11 cellular contexts compared by ENCODE assay signal in the genomic region with DNA sequence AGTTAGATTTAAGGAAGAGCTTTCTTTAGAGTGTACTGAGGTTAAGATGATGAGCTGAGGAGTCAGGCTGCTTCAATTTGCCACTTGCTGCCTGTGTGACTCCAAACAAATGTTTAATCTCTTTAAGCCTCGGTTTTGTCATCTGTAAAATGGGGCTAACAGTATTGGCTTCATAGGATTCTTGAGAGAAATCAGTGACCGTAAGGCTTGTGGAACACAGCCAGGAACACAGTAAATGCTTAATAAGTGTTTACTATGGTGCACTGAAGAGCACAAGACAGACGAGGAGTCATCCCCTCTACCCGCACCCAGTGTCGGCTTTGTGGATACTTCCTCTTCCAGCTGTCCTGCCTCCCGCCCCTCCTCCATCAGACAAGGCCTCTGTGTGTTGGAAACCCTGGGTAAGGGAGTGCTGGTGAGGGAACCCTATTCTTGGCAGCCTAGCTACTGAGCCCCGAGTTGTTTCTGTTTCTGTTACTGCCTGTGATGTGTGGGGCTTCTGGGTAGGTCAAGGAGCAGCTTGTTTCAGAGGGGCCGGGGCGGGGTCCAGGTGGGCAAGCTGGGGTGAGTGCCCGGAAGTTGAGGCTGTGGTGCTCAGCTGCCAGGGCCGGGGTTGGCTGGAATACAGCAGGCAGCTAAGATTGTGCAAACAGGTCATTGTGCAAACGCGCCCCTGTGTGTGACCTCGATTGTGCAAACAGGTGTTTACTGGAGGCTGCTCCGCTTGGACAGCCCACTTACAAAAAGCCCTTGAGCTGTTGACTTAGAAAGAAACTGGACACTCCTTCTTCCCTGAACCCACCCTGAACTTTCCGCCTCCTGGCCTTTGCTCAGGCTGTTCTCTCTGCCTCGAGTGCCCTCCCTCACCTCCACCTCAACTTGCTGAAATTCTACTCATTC. TPM values are rescaled to one million over a fixed set of nuclear protein-coding genes. Genes with fewer than 3 reads are reported as not detected.
DNase-seq lines count a peak whose midpoint lies in the region; ATAC-seq, FAIRE-seq and TF ChIP-seq lines count a peak whose summit lies in the region.
"Had no signal": no experiment of that assay in that cellular context is flagged by ENCODE, and none has a peak within 500 bp of the region (broad histone marks: within the 10 kb centered on the region; RNA-seq: fewer than 3 reads in every experiment).

No MANE protein-coding gene starts in this region.

- CTCF ChIA-PET in K562 (lab: Yijun Ruan, JAX; ENCODE audit: low intra/inter-chr PET ratio): interaction anchor here (0.7 kb wide), 1 partner anchor 1195 kb away, joined by 7 read pairs; no protein-coding TSS in a partner anchor

- H3K9me3 ChIP-seq in K562 (replicated peaks; ENCODE audit: control insufficient read depth, insufficient read depth, low read depth, low read length): no peaks in the 10 kb centered on the region
- no peaks in the 10 kb centered on the region for H3K9me3 ChIP-seq in mesenchymal stem cell (ENCODE audit: control insufficient read depth, low read length)

- H3K79me1 ChIP-seq in mesenchymal stem cell (replicated peaks; ENCODE audit: low read length, poor library complexity, severe bottlenecking): no peaks in the 10 kb centered on the region

- TF ChIP-seq POLR2A in K562 (conservative IDR thresholded peaks at IDR 0.05): no peak

- H3K14ac ChIP-seq in mesenchymal stem cell (ENCODE audit: low read length in 2 of 2): no peak overlapping the region

- ATAC-seq in K562: peak; percentile 42; the same call in 2 of the 3 replicates
- ATAC-seq in GM21447 (IDR thresholded peaks at IDR 0.05; ENCODE audit: unreplicated experiment): no peak

- intact Hi-C loops in K562 (cut with micrococcal nuclease): no loop called here

- H3K4me1 ChIP-seq in K562 (replicated peaks in 1 of 2; ENCODE audit: control insufficient read depth in 2 of 2, insufficient read depth in 2 of 2, low read length in 2 of 2): peaks cover 31 to 32% of the 10 kb centered on the region in 2 experiments
- H3K4me1 ChIP-seq in mesenchymal stem cell (ENCODE audit: control insufficient read depth, insufficient read depth, low read depth, low read length): peaks cover 2% of the 10 kb centered on the region

- no peak overlapping the region for H2AK5ac ChIP-seq in mesenchymal stem cell (ENCODE audit: low read length, severe bottlenecking)

- no peak overlapping the region for H2BK5ac ChIP-seq in mesenchymal stem cell (ENCODE audit: low read depth, low read length, poor library complexity, severe bottlenecking)

- POLR2A ChIA-PET in K562 (lab: Yijun Ruan, JAX): interaction anchor here (0.6 to 2.2 kb wide), 4 partner anchors 10 to 624 kb away, joined by 3 to 8 read pairs (median 4); no protein-coding TSS in a partner anchor

- H2BK15ac ChIP-seq in mesenchymal stem cell (ENCODE audit: low read depth, poor library complexity, severe bottlenecking): no peak overlapping the region

- H3K79me2 ChIP-seq in K562 (ENCODE audit: control insufficient read depth, insufficient read depth, low read length): no peaks in the 10 kb centered on the region

- no peak overlapping the region for H3K4ac ChIP-seq in mesenchymal stem cell (ENCODE audit: low read depth in 1 of 2, low read length in 2 of 2)

- H3K4me2 ChIP-seq in K562 (ENCODE audit: insufficient read depth, low read length) (peak overlapping the region; percentile 9; the same call in 1 of the 2 replicates), mesenchymal stem cell (ENCODE audit: low read length, poor library complexity, severe bottlenecking) (no peak overlapping the region)

- H4K20me1 ChIP-seq in K562 (replicated peaks; ENCODE audit: control insufficient read depth, insufficient read depth, low read length): no peaks in the 10 kb centered on the region

- no peaks in the 10 kb centered on the region for H3K27me3 ChIP-seq in K562 (ENCODE audit: control insufficient read depth in 2 of 2, insufficient read depth in 2 of 2, low read length in 2 of 2)
- H3K27me3 ChIP-seq in mesenchymal stem cell (ENCODE audit: control insufficient read depth in 1 of 2, insufficient read depth in 1 of 2, low read length in 2 of 2): peaks cover 25 to 36% of the 10 kb centered on the region in 2 experiments
- H3K27me3 ChIP-seq: dorsolateral prefrontal cortex had no signal

- in situ Hi-C loops in K562 (cut with MboI): no loop called here

- H3K4me3 ChIP-seq in K562: no peak overlapping the region
- H3K4me3 ChIP-seq in mesenchymal stem cell (ENCODE audit: insufficient read depth in 1 of 2, low read depth in 1 of 2, low read length in 2 of 2): no peak overlapping the region

- H3K9ac ChIP-seq in K562 (ENCODE audit: insufficient read depth in 1 of 2, low read depth in 2 of 2, low read length in 2 of 2) (peak overlapping the region in 1 of 2 experiments; percentile 1; a peak in 1 of 4 replicates), mesenchymal stem cell (ENCODE audit: low read length) (no peak overlapping the region)

- no TSS peak for BruUV-seq in K562 (replicated peaks; lab: Mats Ljungman, UMichigan)

- TF ChIP-seq EP300 in K562 (IDR thresholded peaks at IDR 0.05; ENCODE audit: low read length): no peak

- H3K36me3 ChIP-seq in K562 (ENCODE audit: control insufficient read depth, insufficient read depth, low read length) (no peaks in the 10 kb centered on the region), mesenchymal stem cell (ENCODE audit: control insufficient read depth in 1 of 2, insufficient read depth in 2 of 2, low read depth in 1 of 2, low read length in 2 of 2) (no peaks in the 10 kb centered on the region)

- no peak overlapping the region for H3K23ac ChIP-seq in mesenchymal stem cell (ENCODE audit: low read length in 2 of 2)

- H3K27ac ChIP-seq in K562 (ENCODE audit: extremely low read depth, low read depth, low read length) (no peak overlapping the region), mesenchymal stem cell (ENCODE audit: low read length, poor library complexity, severe bottlenecking) (no peak overlapping the region)

- DNase-seq in AML-193 (lab: John Stamatoyannopoulos, UW): peak; percentile 97
- DNase-seq in NCI-H2227 treated with DMSO at 0.1 percent for 48 hours (lab: John Stamatoyannopoulos, UW): peak; percentile 10
- peak in 2 of 4 experiments; percentile 25 to 48 for DNase-seq in K562 (ENCODE audit: extremely low read depth in 1 of 4, low spot score in 3 of 4)
- DNase-seq in mesenchymal stem cell: peak; percentile 50
- DNase-seq in COLO829 (ENCODE audit: low spot score): no peak
- no peak for DNase-seq in GM19239 (ENCODE audit: insufficient read length, low spot score)
- DNase-seq in NCI-H82 (lab: John Stamatoyannopoulos, UW): no peak
- DNase-seq: HCEC 1CT had no signal

- H2AFZ ChIP-seq in K562 (ENCODE audit: low read depth, low read length) (peak overlapping the region; percentile 53; the same call in 1 of the 2 replicates), mesenchymal stem cell (ENCODE audit: low read depth, low read length) (no peak overlapping the region)

- no peak for TF ChIP-seq CTCF in K562 (IDR thresholded peaks at IDR 0.05 in 2 of 3, conservative IDR thresholded peaks at IDR 0.05 in 1 of 3; ENCODE audit: insufficient read depth in 2 of 3, low read depth in 1 of 3, low read length in 3 of 3)

- no peak overlapping the region for H2BK12ac ChIP-seq in mesenchymal stem cell (ENCODE audit: low read length in 2 of 2)

- H3K18ac ChIP-seq in mesenchymal stem cell (ENCODE audit: low read depth in 1 of 2, low read length in 2 of 2): no peak overlapping the region

- H4K91ac ChIP-seq in mesenchymal stem cell (ENCODE audit: low read length): no peak overlapping the region

- no peaks in the 10 kb centered on the region for H3K9me1 ChIP-seq in K562 (ENCODE audit: control insufficient read depth, insufficient read depth, low read length)

- 50% methylated on average over 17 of the region's 17 CpGs for WGBS in K562 (ENCODE audit: insufficient coverage, low coverage, missing lambda C conversion rate)
- WGBS in mesenchymal stem cell: 84% methylated on average over 16 of the region's 17 CpGs

- H2BK120ac ChIP-seq in mesenchymal stem cell (ENCODE audit: low read depth, low read length): no peak overlapping the region

- peak; percentile 29 for FAIRE-seq in K562 (lab: Jason Lieb, UNC)
- no peak for FAIRE-seq in GM19239 (lab: Jason Lieb, UNC)

- H4K8ac ChIP-seq in mesenchymal stem cell (ENCODE audit: low read length): no peak overlapping the region

- TF ChIP-seq RAD21 in K562 (CRISPR knock-in tag; conservative IDR thresholded peaks at IDR 0.05 in 1 of 2, IDR thresholded peaks at IDR 0.05 in 1 of 2): no peak

RNA-seq across cellular contexts. Expression of a gene that starts 4.0 kb away (rescaled TPM):
- 2.6 and 2.7 TPM in 2 replicates for total RNA-seq in K562 (2011; cell fraction: chromatin; rRNA removed; ENCODE audit: low replicate concordance)
- 1.5 and 2.0 TPM in 2 replicates for total RNA-seq in K562 (2011; cell fraction: nucleolus; rRNA removed)
- 0.95 and 1.7 TPM in 2 replicates for total RNA-seq in K562 (2011; cell fraction: nucleoplasm; rRNA removed)
- 0.32 and 0.78 TPM in 2 replicates for total RNA-seq in K562 (2014; rRNA removed)
- 0.03 and 0.22 TPM in 2 replicates for total RNA-seq in K562 (2014; rRNA removed; fragmentation: Illumina TruSeq; extraction: Trizol)
- total RNA-seq in K562 (2015; rRNA removed; fragmentation: Illumina TruSeq; extraction: Trizol): 0.54 and 0.79 TPM in 2 replicates
- total RNA-seq in K562 (2021): 0.25 and 0.71 TPM in 2 replicates
- polyA plus RNA-seq in K562 (2011; rRNA removed): 0.21 and 0.57 TPM in 2 replicates
- 0.18 and 0.35 TPM in 2 replicates for polyA plus RNA-seq in K562 (2011; cell fraction: cytosol; rRNA removed)
- 1.3 and 1.6 TPM in 2 replicates for polyA plus RNA-seq in K562 (2011; cell fraction: nucleus; rRNA removed)
- polyA plus RNA-seq in K562 (2012): 0.92 and 13.0 TPM in 2 replicates
- 0.40 and 0.48 TPM in 2 replicates for polyA plus RNA-seq in K562 (2014; fragmentation: Illumina TruSeq; extraction: Trizol)
- under 1 TPM in 1 of 2 experiments, not detected in 1; 0.21 TPM for polyA plus RNA-seq in K562 (2014; fragmentation: Nextera tagmentation; extraction: Ambion mirVana)
- polyA plus RNA-seq in K562 (2014; rRNA removed): 0.50 and 0.86 TPM in 2 replicates
- 0.25 and 0.36 TPM in 2 replicates for polyA minus RNA-seq in K562 (2011; rRNA and poly(A)+ RNA removed)
- polyA minus RNA-seq in K562 (2011; cell fraction: cytosol; rRNA and poly(A)+ RNA removed): not detected in 2 replicates
- polyA minus RNA-seq in K562 (2011; cell fraction: nucleus; rRNA and poly(A)+ RNA removed): 0.78 and 1.3 TPM in 2 replicates
- polyA plus RNA-seq in mesenchymal stem cell (2013, experiment 1 of 2): 0.08 TPM
- polyA plus RNA-seq in mesenchymal stem cell (2013, experiment 2 of 2): 0.11 TPM
- polyA plus RNA-seq: AG04450 had no signal

RNA-seq across cellular contexts. Expression of a gene that starts 22.5 kb away (rescaled TPM):
- total RNA-seq in K562 (2011; cell fraction: chromatin; rRNA removed; ENCODE audit: low replicate concordance): 49.1 and 50.5 TPM in 2 replicates
- 46.1 and 55.5 TPM in 2 replicates for total RNA-seq in K562 (2011; cell fraction: nucleolus; rRNA removed)
- 59.8 and 81.0 TPM in 2 replicates for total RNA-seq in K562 (2011; cell fraction: nucleoplasm; rRNA removed)
- total RNA-seq in K562 (2014; rRNA removed) (209 and 251 TPM in 2 replicates), K562 (2014; rRNA removed; fragmentation: Illumina TruSeq; extraction: Trizol) (156 and 166 TPM in 2 replicates), K562 (2015; rRNA removed; fragmentation: Illumina TruSeq; extraction: Trizol) (148 and 156 TPM in 2 replicates), K562 (2021) (144 and 164 TPM in 2 replicates)
- polyA plus RNA-seq in K562 (2011; rRNA removed) (119 and 149 TPM in 2 replicates), K562 (2014; fragmentation: Illumina TruSeq; extraction: Trizol) (223 and 237 TPM in 2 replicates), K562 (2014; fragmentation: Nextera tagmentation; extraction: Ambion mirVana) (100 to 1,000 TPM in 1 of 2 experiments, 10 to 100 TPM in 1; 62.9 to 107 TPM), K562 (2014; rRNA removed) (250 and 286 TPM in 2 replicates)
- polyA plus RNA-seq in K562 (2011; cell fraction: cytosol; rRNA removed): 89.3 and 95.0 TPM in 2 replicates
- polyA plus RNA-seq in K562 (2011; cell fraction: nucleus; rRNA removed): 47.9 and 56.5 TPM in 2 replicates
- polyA plus RNA-seq in K562 (2012): 112 and 119 TPM in 2 replicates
- 79.2 and 97.3 TPM in 2 replicates for polyA minus RNA-seq in K562 (2011; rRNA and poly(A)+ RNA removed)
- 31.1 and 33.4 TPM in 2 replicates for polyA minus RNA-seq in K562 (2011; cell fraction: cytosol; rRNA and poly(A)+ RNA removed)
- polyA minus RNA-seq in K562 (2011; cell fraction: nucleus; rRNA and poly(A)+ RNA removed): 15.9 and 31.7 TPM in 2 replicates
- 129 TPM for polyA plus RNA-seq in mesenchymal stem cell (2013, experiment 1 of 2)
- 133 TPM for polyA plus RNA-seq in mesenchymal stem cell (2013, experiment 2 of 2)

RNA-seq across cellular contexts. Expression of a gene that starts 36.4 kb away (rescaled TPM):
- total RNA-seq in K562 (2011; cell fraction: chromatin; rRNA removed; ENCODE audit: low replicate concordance): 0.74 TPM in 1 of 2 replicates, not detected in the other
- total RNA-seq in K562 (2011; cell fraction: nucleolus; rRNA removed): not detected in 2 replicates
- not detected in 2 replicates for total RNA-seq in K562 (2011; cell fraction: nucleoplasm; rRNA removed)
- 0.36 TPM in 1 of 2 replicates, not detected in the other for total RNA-seq in K562 (2014; rRNA removed)
- not detected in 2 replicates for total RNA-seq in K562 (2014; rRNA removed; fragmentation: Illumina TruSeq; extraction: Trizol)
- 0.40 TPM in 1 of 2 replicates, not detected in the other for total RNA-seq in K562 (2015; rRNA removed; fragmentation: Illumina TruSeq; extraction: Trizol)
- total RNA-seq in K562 (2021): not detected in 2 replicates
- 0.12 and 0.15 TPM in 2 replicates for polyA plus RNA-seq in K562 (2011; rRNA removed)
- 0.35 TPM in 1 of 2 replicates, not detected in the other for polyA plus RNA-seq in K562 (2011; cell fraction: cytosol; rRNA removed)
- 0.46 TPM in 1 of 2 replicates, not detected in the other for polyA plus RNA-seq in K562 (2011; cell fraction: nucleus; rRNA removed)
- polyA plus RNA-seq in K562 (2012): 0.42 and 0.50 TPM in 2 replicates
- polyA plus RNA-seq in K562 (2014; fragmentation: Illumina TruSeq; extraction: Trizol): 0.22 and 0.30 TPM in 2 replicates
- not detected for polyA plus RNA-seq in K562 (2014; fragmentation: Nextera tagmentation; extraction: Ambion mirVana)
- polyA plus RNA-seq in K562 (2014; rRNA removed): not detected in 2 replicates
- not detected in 2 replicates for polyA minus RNA-seq in K562 (2011; rRNA and poly(A)+ RNA removed)
- polyA minus RNA-seq in K562 (2011; cell fraction: cytosol; rRNA and poly(A)+ RNA removed): not detected in 2 replicates
- polyA minus RNA-seq in K562 (2011; cell fraction: nucleus; rRNA and poly(A)+ RNA removed): 0.33 TPM in 1 of 2 replicates, not detected in the other
- 5.3 TPM for polyA plus RNA-seq in mesenchymal stem cell (2013, experiment 1 of 2)
- 4.7 TPM for polyA plus RNA-seq in mesenchymal stem cell (2013, experiment 2 of 2)

Comparison
In these comparisons a context has a peak if more than half of its experiments do, and no peak if none do; other contexts are left out.
1. DNase-seq: peak in AML-193 (2 of 2), NCI-H2227 treated with DMSO at 0.1 percent for 48 hours (single experiment) and mesenchymal stem cell (single experiment); none in COLO829 (single experiment), GM19239 (single experiment) and NCI-H82 (single experiment).